ENCODE assay signal across 8 cellular contexts in the genomic region with DNA sequence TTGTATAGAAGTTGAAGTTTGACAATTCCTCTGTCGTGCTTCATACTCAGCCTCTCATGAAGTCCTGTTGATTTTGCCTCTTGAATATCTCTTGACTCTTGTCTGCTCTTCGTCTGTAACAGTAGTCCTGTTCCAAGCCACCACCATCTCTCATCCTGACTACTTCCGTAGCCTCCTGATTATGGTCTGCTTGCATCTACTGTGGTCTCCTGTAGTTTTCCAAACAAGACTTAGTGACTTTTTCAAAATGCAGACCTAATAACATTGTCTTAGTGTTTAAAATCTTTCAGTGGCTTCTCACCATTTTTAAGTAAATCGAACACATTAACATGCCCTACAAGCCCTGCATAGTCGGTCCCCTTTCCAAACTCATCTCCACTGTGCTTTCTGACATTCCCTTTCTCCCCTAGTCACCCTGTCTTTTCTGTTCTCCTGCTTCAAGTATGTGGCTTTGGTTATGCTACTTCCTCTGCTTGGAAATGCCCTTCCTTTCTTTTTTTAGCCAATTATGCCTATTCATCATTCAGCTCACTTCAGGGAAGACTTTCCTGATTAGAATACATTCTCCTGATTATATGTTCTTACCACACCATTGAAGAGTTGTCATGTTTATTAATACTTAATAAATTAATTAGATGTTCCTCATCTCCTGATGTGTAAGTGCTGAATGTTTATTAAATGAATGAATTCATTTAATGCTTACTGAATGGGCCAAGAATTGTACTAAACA. TPM values are rescaled to one million over a fixed set of nuclear protein-coding genes. Genes with fewer than 3 reads are reported as not detected.
A peak's percentile ranks its signal among the peaks of the same experiment; 100 is the strongest.
DNase-seq lines count a peak whose midpoint lies in the region; ATAC-seq and TF ChIP-seq lines count a peak whose summit lies in the region.

No MANE protein-coding gene starts in this region.

- no peak overlapping the region for H3K23ac ChIP-seq in neuronal stem cell (ENCODE audit: low read depth, low read length, poor library complexity)

- 60 to 64% methylated on average over 5 of the region's 5 CpGs for WGBS in ectodermal cell, 2 experiments
- no CpG with 5 or more reads among the region's 5 CpGs for WGBS in neuronal stem cell (ENCODE audit: extremely low coverage in 2 of 2, insufficient read length in 2 of 2, insufficient replicate concordance in 1 of 2), 2 donors
- 38 to 39% methylated on average over 5 of the region's 5 CpGs for WGBS in upper lobe of left lung, 2 donors

- no peak overlapping the region for H3K18ac ChIP-seq in neuronal stem cell (ENCODE audit: low read length)

- TF ChIP-seq CTCF in NB4 (IDR thresholded peaks at IDR 0.05; ENCODE audit: low read depth, low read length) (no peak), uterus (IDR thresholded peaks at IDR 0.05) (no peak), upper lobe of left lung (IDR thresholded peaks at IDR 0.05) (no peak)

- no peak overlapping the region for H2AFZ ChIP-seq in neuronal stem cell (ENCODE audit: low read length)

- peak; percentile 11 for DNase-seq in EL
- peak; percentile 35 for DNase-seq in NB4 (ENCODE audit: low read depth)
- DNase-seq in neuronal stem cell (ENCODE audit: low spot score), result no peak
- no peak for DNase-seq in uterus
- no peak for DNase-seq in upper lobe of left lung
- DNase-seq in NCI-H1417 treated with DMSO at 0.1 percent for 48 hours (lab: John Stamatoyannopoulos, UW), result no peak

- no peak overlapping the region for H4K91ac ChIP-seq in neuronal stem cell (ENCODE audit: low read depth, low read length, poor library complexity)

- no peak overlapping the region for H2AK5ac ChIP-seq in neuronal stem cell (ENCODE audit: low read depth, low read length)

- H2BK120ac ChIP-seq in neuronal stem cell (ENCODE audit: low read depth, low read length), result no peak overlapping the region

- H4K8ac ChIP-seq in neuronal stem cell (ENCODE audit: low read depth, low read length), result no peak overlapping the region

- no peak overlapping the region for H3K27ac ChIP-seq in ectodermal cell (ENCODE audit: insufficient read depth, low read depth, low read length, poor library complexity, severe bottlenecking)
- no peak overlapping the region for H3K27ac ChIP-seq in neuronal stem cell (replicated peaks; ENCODE audit: low read length)
- no peak overlapping the region for H3K27ac ChIP-seq in uterus
- peak overlapping the region in 1 of 4 donors; percentile 100 for H3K27ac ChIP-seq in upper lobe of left lung

- TF ChIP-seq POLR2A in NB4 (IDR thresholded peaks at IDR 0.05; ENCODE audit: extremely low read depth, insufficient read length) (no peak), uterus (IDR thresholded peaks at IDR 0.05) (no peak), upper lobe of left lung (IDR thresholded peaks at IDR 0.05) (no peak)

- no peak overlapping the region for H3K9ac ChIP-seq in neuronal stem cell (ENCODE audit: low read depth, low read length, poor library complexity)

- H2BK15ac ChIP-seq in neuronal stem cell (ENCODE audit: low read length), result no peak overlapping the region

- H3K4me3 ChIP-seq in NB4 (ENCODE audit: low read depth, low read length), result peak overlapping the region; percentile 86
- peak overlapping the region; percentile 97 for H3K4me3 ChIP-seq in ectodermal cell (ENCODE audit: insufficient read depth, low read depth, low read length)
- peak overlapping the region in 1 of 2 donors; percentile 76 for H3K4me3 ChIP-seq in neuronal stem cell (ENCODE audit: low read length in 2 of 2)
- H3K4me3 ChIP-seq in uterus, result no peak overlapping the region
- peak overlapping the region in 2 of 4 donors; percentile 83 to 91 for H3K4me3 ChIP-seq in upper lobe of left lung

- H3K9me3 ChIP-seq in ectodermal cell (ENCODE audit: control insufficient read depth, low read length), result no peaks in the 10 kb centered on the region
- H3K9me3 ChIP-seq in neuronal stem cell (replicated peaks in 1 of 2; ENCODE audit: control insufficient read depth in 2 of 2, insufficient read depth in 1 of 2, low read depth in 1 of 2, low read length in 2 of 2), result no peaks in the 10 kb centered on the region
- no peaks in the 10 kb centered on the region for H3K9me3 ChIP-seq in uterus
- H3K9me3 ChIP-seq in upper lobe of left lung, result no peaks in the 10 kb centered on the region

- no peak overlapping the region for H2BK12ac ChIP-seq in neuronal stem cell (ENCODE audit: low read length)

- no peak for TF ChIP-seq EP300 in upper lobe of left lung (IDR thresholded peaks at IDR 0.05)

- ATAC-seq in HG03159 (IDR thresholded peaks at IDR 0.05; ENCODE audit: unreplicated experiment), result no peak
- ATAC-seq in upper lobe of left lung (ENCODE audit: low FRiP score in 2 of 2), result no peak

- H3K79me1 ChIP-seq in neuronal stem cell (ENCODE audit: low read depth, low read length), result peaks cover 2% of the 10 kb centered on the region

- H3K4me1 ChIP-seq in ectodermal cell (ENCODE audit: control insufficient read depth, insufficient read depth, low read length), result no peaks in the 10 kb centered on the region
- peaks cover 5 to 9% of the 10 kb centered on the region in 2 donors for H3K4me1 ChIP-seq in neuronal stem cell (ENCODE audit: control insufficient read depth in 2 of 2, insufficient read depth in 1 of 2, low read depth in 1 of 2, low read length in 2 of 2)
- H3K4me1 ChIP-seq in uterus, result no peaks in the 10 kb centered on the region
- H3K4me1 ChIP-seq in upper lobe of left lung, result peaks cover 22 to 45% (median 35%) of the 10 kb centered on the region in 4 donors

- H3K27me3 ChIP-seq in ectodermal cell (ENCODE audit: control insufficient read depth, insufficient read depth, low read length, poor library complexity, severe bottlenecking), result no peaks in the 10 kb centered on the region
- no peaks in the 10 kb centered on the region for H3K27me3 ChIP-seq in neuronal stem cell (ENCODE audit: control insufficient read depth in 3 of 3, insufficient read depth in 3 of 3, low read depth in 1 of 3, low read length in 3 of 3)
- H3K27me3 ChIP-seq in uterus, result no peaks in the 10 kb centered on the region
- H3K27me3 ChIP-seq in upper lobe of left lung, result no peaks in the 10 kb centered on the region

- no peak overlapping the region for H3K4ac ChIP-seq in neuronal stem cell (ENCODE audit: low read length)

- no peak overlapping the region for H3K14ac ChIP-seq in neuronal stem cell (ENCODE audit: low read length)

- H3K36me3 ChIP-seq in ectodermal cell (ENCODE audit: control insufficient read depth, insufficient read depth, low read length) (no peaks in the 10 kb centered on the region), neuronal stem cell (replicated peaks in 1 of 2; ENCODE audit: control insufficient read depth in 2 of 2, insufficient read depth in 2 of 2, low read length in 2 of 2) (peaks cover 0 to 28% of the 10 kb centered on the region in 2 donors), uterus (no peaks in the 10 kb centered on the region), upper lobe of left lung (no peaks in the 10 kb centered on the region)

- peak overlapping the region; percentile 34 for H3K4me2 ChIP-seq in neuronal stem cell (ENCODE audit: insufficient read depth, low read length, poor library complexity, severe bottlenecking)

- no peak overlapping the region for H2BK5ac ChIP-seq in neuronal stem cell (ENCODE audit: low read length)

- intact Hi-C loops in uterus (cut with DNase I; ENCODE audit: low total_unique reads), result no loop called here

RNA-seq across cellular contexts. Expression of a gene that starts 2.0 kb away (rescaled TPM):
- polyA plus RNA-seq in ectodermal cell (2013, experiment 1 of 4), result 40.7 TPM
- 45.2 TPM for polyA plus RNA-seq in ectodermal cell (2013, experiment 2 of 4)
- polyA plus RNA-seq in ectodermal cell (2013, experiment 3 of 4), result 46.9 TPM
- polyA plus RNA-seq in ectodermal cell (2013, experiment 4 of 4), result 52.4 TPM
- polyA plus RNA-seq in neuronal stem cell (2013, experiment 1 of 2), result 30.6 TPM
- 30.2 TPM for polyA plus RNA-seq in neuronal stem cell (2013, experiment 2 of 2)
- total RNA-seq in uterus, result 100 to 1,000 TPM in 1 of 4 donors, 10 to 100 TPM in 3; 24.6 to 103 (median 42.5) TPM
- total RNA-seq in upper lobe of left lung, result 10 to 100 TPM; 39.1 to 74.1 (median 40.7) TPM

RNA-seq across cellular contexts. Expression of a gene that starts 2.1 kb away (rescaled TPM):
- polyA plus RNA-seq in ectodermal cell (2013, experiment 1 of 4), result 10.7 TPM
- polyA plus RNA-seq in ectodermal cell (2013, experiment 2 of 4), result 10.2 TPM
- polyA plus RNA-seq in ectodermal cell (2013, experiment 3 of 4), result 13.2 TPM
- 11.6 TPM for polyA plus RNA-seq in ectodermal cell (2013, experiment 4 of 4)
- 6.5 TPM for polyA plus RNA-seq in neuronal stem cell (2013, experiment 1 of 2)
- 7.0 TPM for polyA plus RNA-seq in neuronal stem cell (2013, experiment 2 of 2)
- total RNA-seq in uterus (10 to 100 TPM in 1 of 4 donors, 1 to 10 TPM in 2, not detected in 1; 1.2 to 11.1 (median 1.6) TPM), upper lobe of left lung (1 to 10 TPM in 3 of 6 donors, under 1 TPM in 1, not detected in 2; 0.30 to 1.6 (median 1.3) TPM)

Comparison
In these comparisons a context has a peak if more than half of its experiments do, and no peak if none do; other contexts are left out.
1. DNase-seq: peak in EL (single experiment) and NB4 (single experiment); none in neuronal stem cell (single experiment), uterus (0 of 2), upper lobe of left lung (0 of 2) and NCI-H1417 treated with DMSO at 0.1 percent for 48 hours (single experiment).
2. H3K4me3 ChIP-seq: peak in NB4 (single experiment) and ectodermal cell (single experiment); none in uterus (0 of 2).